ENCODE assay signal across 15 cellular contexts in genomic region chr7:150335101-150335773, GRCh38. TPM values are rescaled to one million over a fixed set of nuclear protein-coding genes. Genes with fewer than 3 reads are reported as not detected.
DNase-seq lines count a peak whose midpoint lies in the region; ATAC-seq and TF ChIP-seq lines count a peak whose summit lies in the region.
"Had no signal": no experiment of that assay in that cellular context is flagged by ENCODE, and none has a peak within 500 bp of the region (broad histone marks: within the 10 kb centered on the region; RNA-seq: fewer than 3 reads in every experiment).

No MANE protein-coding gene starts in this region.

- H3K18ac ChIP-seq in mesenchymal stem cell (ENCODE audit: low read depth in 1 of 2, low read length in 2 of 2): no peak overlapping the region

- peak overlapping the region; percentile 84 for H3K27ac Mint-ChIP-seq in endodermal cell

- H3K9me3 Mint-ChIP-seq in endodermal cell: no peaks in the 10 kb centered on the region

- peak overlapping the region in 1 of 2 experiments; percentile 67 for H2BK12ac ChIP-seq in mesenchymal stem cell (ENCODE audit: low read length in 2 of 2)

- WGBS in endodermal cell (ENCODE audit: insufficient coverage in 1 of 2, insufficient read length in 1 of 2), 2 experiments: 61 to 69% methylated on average over 5 to 7 of the region's 7 CpGs
- 50% methylated on average over 7 of the region's 7 CpGs for WGBS in mesenchymal stem cell

- H3K9ac ChIP-seq in endodermal cell (ENCODE audit: extremely low read depth, low read length, poor library complexity, severe bottlenecking) (no peak overlapping the region), mesenchymal stem cell (ENCODE audit: low read length) (no peak overlapping the region)

- H4K8ac ChIP-seq in mesenchymal stem cell (ENCODE audit: low read length): no peak overlapping the region

- no peak overlapping the region for H3K4me2 ChIP-seq in mesenchymal stem cell (ENCODE audit: low read length, poor library complexity, severe bottlenecking)

- H3K27me3 Mint-ChIP-seq in endodermal cell (ENCODE audit: insufficient read depth): peaks cover 8% of the 10 kb centered on the region

- H3K27ac ChIP-seq in right atrium auricular region: no peak overlapping the region
- H3K27ac ChIP-seq in endodermal cell (ENCODE audit: low read depth, low read length): no peak overlapping the region
- H3K27ac ChIP-seq in mesenchymal stem cell (ENCODE audit: low read length, poor library complexity, severe bottlenecking): no peak overlapping the region
- H3K27ac ChIP-seq in vagina: peak overlapping the region; percentile 90
- H3K27ac ChIP-seq: epithelial cell of prostate, psoas muscle had no signal

- H3K4me3 ChIP-seq in right atrium auricular region (no peak overlapping the region), endodermal cell (ENCODE audit: low read length) (no peak overlapping the region), mesenchymal stem cell (ENCODE audit: insufficient read depth in 1 of 2, low read depth in 1 of 2, low read length in 2 of 2) (no peak overlapping the region), vagina (peak overlapping the region in 1 of 2 donors; percentile 9)
- H3K4me3 ChIP-seq: psoas muscle had no signal

- intact Hi-C loops in left cardiac atrium (cut with DNase I) (no loop called here), vagina (cut with DNase I) (no loop called here)

- TF ChIP-seq CTCF in right atrium auricular region (IDR thresholded peaks at IDR 0.05) (no peak), endodermal cell (conservative IDR thresholded peaks at IDR 0.05) (no peak), vagina (IDR thresholded peaks at IDR 0.05) (no peak)

- peak overlapping the region in 1 of 2 experiments; percentile 44 for H3K4ac ChIP-seq in mesenchymal stem cell (ENCODE audit: low read depth in 1 of 2, low read length in 2 of 2)

- peaks cover 25% of the 10 kb centered on the region for H3K4me1 Mint-ChIP-seq in endodermal cell

- H2AK5ac ChIP-seq in mesenchymal stem cell (ENCODE audit: low read length, severe bottlenecking): no peak overlapping the region

- H4K91ac ChIP-seq in mesenchymal stem cell (ENCODE audit: low read length): no peak overlapping the region

- H3K4me1 ChIP-seq in right atrium auricular region (peaks cover 0 to 27% of the 10 kb centered on the region in 2 donors), endodermal cell (ENCODE audit: control insufficient read depth, insufficient read depth, low read length) (no peaks in the 10 kb centered on the region), mesenchymal stem cell (ENCODE audit: control insufficient read depth, insufficient read depth, low read depth, low read length) (peaks cover 12% of the 10 kb centered on the region), vagina (peaks cover 40% of the 10 kb centered on the region)

- H3K36me3 ChIP-seq in right atrium auricular region: no peaks in the 10 kb centered on the region
- H3K36me3 ChIP-seq in endodermal cell (ENCODE audit: control insufficient read depth, insufficient read depth, low read length): peaks cover 5% of the 10 kb centered on the region
- H3K36me3 ChIP-seq in mesenchymal stem cell (ENCODE audit: control insufficient read depth in 1 of 2, insufficient read depth in 2 of 2, low read depth in 1 of 2, low read length in 2 of 2): no peaks in the 10 kb centered on the region
- H3K36me3 ChIP-seq in vagina: no peaks in the 10 kb centered on the region

- H2BK15ac ChIP-seq in mesenchymal stem cell (ENCODE audit: low read depth, poor library complexity, severe bottlenecking): peak overlapping the region; percentile 1

- H3K23ac ChIP-seq in mesenchymal stem cell (ENCODE audit: low read length in 2 of 2): no peak overlapping the region

- no peaks in the 10 kb centered on the region for H3K27me3 ChIP-seq in right atrium auricular region
- H3K27me3 ChIP-seq in endodermal cell (ENCODE audit: control insufficient read depth, insufficient read depth, low read length, poor library complexity, severe bottlenecking): no peaks in the 10 kb centered on the region
- peaks cover 31 to 39% of the 10 kb centered on the region in 2 experiments for H3K27me3 ChIP-seq in mesenchymal stem cell (ENCODE audit: control insufficient read depth in 1 of 2, insufficient read depth in 1 of 2, low read length in 2 of 2)
- H3K27me3 ChIP-seq in vagina: no peaks in the 10 kb centered on the region

- H3K79me1 ChIP-seq in mesenchymal stem cell (replicated peaks; ENCODE audit: low read length, poor library complexity, severe bottlenecking): no peaks in the 10 kb centered on the region

- no peak overlapping the region for H3K4me3 Mint-ChIP-seq in endodermal cell

- no peak overlapping the region for H2BK5ac ChIP-seq in mesenchymal stem cell (ENCODE audit: low read depth, low read length, poor library complexity, severe bottlenecking)

- no peak overlapping the region for H3K14ac ChIP-seq in mesenchymal stem cell (ENCODE audit: low read length in 2 of 2)

- H2BK120ac ChIP-seq in mesenchymal stem cell (ENCODE audit: low read depth, low read length): no peak overlapping the region

- H2AFZ ChIP-seq in mesenchymal stem cell (ENCODE audit: low read depth, low read length): no peak overlapping the region

- no peak for TF ChIP-seq POLR2A in vagina (IDR thresholded peaks at IDR 0.05)

- peaks cover 12% of the 10 kb centered on the region for H3K36me3 Mint-ChIP-seq in endodermal cell (ENCODE audit: low read depth)

- DNase-seq in left cardiac atrium (no peak), right atrium auricular region (ENCODE audit: low spot score) (no peak), endodermal cell (peak; percentile 75), mesenchymal stem cell (peak; percentile 75), vagina (ENCODE audit: extremely low spot score in 2 of 2) (no peak)
- DNase-seq: ACHN; activated CD4-positive, alpha-beta T cell treated with anti-CD3 and anti-CD28 coated beads, Interleukin-2, amount 50 U/mL, for 4 hours; amygdala; left ventricle myocardium superior; NCI-H69; psoas muscle had no signal

- H3K9me3 ChIP-seq in right atrium auricular region: no peaks in the 10 kb centered on the region
- H3K9me3 ChIP-seq in endodermal cell (ENCODE audit: control insufficient read depth, low read length): no peaks in the 10 kb centered on the region
- H3K9me3 ChIP-seq in mesenchymal stem cell (ENCODE audit: control insufficient read depth, low read length): no peaks in the 10 kb centered on the region
- H3K9me3 ChIP-seq in vagina: no peaks in the 10 kb centered on the region
- H3K9me3 ChIP-seq: psoas muscle had no signal

- peak; percentile 4 to 38 for ATAC-seq in left cardiac atrium
- no peak for ATAC-seq in HG03521 (IDR thresholded peaks at IDR 0.05; ENCODE audit: unreplicated experiment)
- no peak for ATAC-seq in HG03097 (IDR thresholded peaks at IDR 0.05; ENCODE audit: low FRiP score, unreplicated experiment)
- ATAC-seq in GM19351 (IDR thresholded peaks at IDR 0.05; ENCODE audit: unreplicated experiment): no peak
- ATAC-seq: left ventricle myocardium superior, psoas muscle had no signal

RNA-seq across cellular contexts. Expression of gene RARRES2, which starts 6.2 kb away (rescaled TPM):
- total RNA-seq in left cardiac atrium (100 to 1,000 TPM in 1 of 2 donors, 10 to 100 TPM in 1; 86.4 to 178 TPM), right atrium auricular region (100 to 1,000 TPM; 105 to 197 TPM), endodermal cell (10 to 100 TPM; 32.2 to 48.2 TPM), vagina (305 TPM)
- polyA plus RNA-seq in endodermal cell (2013, experiment 1 of 2): 31.3 TPM
- polyA plus RNA-seq in endodermal cell (2013, experiment 2 of 2): 24.1 TPM
- polyA plus RNA-seq in mesenchymal stem cell (2013, experiment 1 of 2): 155 TPM
- 162 TPM for polyA plus RNA-seq in mesenchymal stem cell (2013, experiment 2 of 2)

RNA-seq across cellular contexts. Expression of gene ACTR3C, which starts 11.9 kb away (rescaled TPM):
- total RNA-seq in left cardiac atrium: 1 to 10 TPM; 3.7 to 4.9 TPM
- total RNA-seq in right atrium auricular region: 1 to 10 TPM; 3.2 to 4.1 TPM
- total RNA-seq in endodermal cell: under 1 TPM in 1 of 2 donors, not detected in 1; 0.92 TPM
- 0.46 TPM for polyA plus RNA-seq in endodermal cell (2013, experiment 1 of 2)
- polyA plus RNA-seq in endodermal cell (2013, experiment 2 of 2): 0.25 TPM
- not detected for polyA plus RNA-seq in mesenchymal stem cell (2013, experiment 1 of 2)
- polyA plus RNA-seq in mesenchymal stem cell (2013, experiment 2 of 2): not detected
- total RNA-seq in vagina: 24.1 TPM

RNA-seq across cellular contexts. Expression of gene LRRC61, which starts 12.1 kb away (rescaled TPM):
- total RNA-seq in left cardiac atrium (1 to 10 TPM; 4.3 to 5.7 TPM), right atrium auricular region (1 to 10 TPM; 9.7 to 9.8 TPM), endodermal cell (10 to 100 TPM in 1 of 2 donors, under 1 TPM in 1; 0.77 to 27.0 TPM), vagina (14.0 TPM)
- polyA plus RNA-seq in endodermal cell (2013, experiment 1 of 2): 24.5 TPM
- polyA plus RNA-seq in endodermal cell (2013, experiment 2 of 2): 22.8 TPM
- polyA plus RNA-seq in mesenchymal stem cell (2013, experiment 1 of 2): not detected
- not detected for polyA plus RNA-seq in mesenchymal stem cell (2013, experiment 2 of 2)

RNA-seq across cellular contexts. Expression of gene REPIN1, which starts 33.4 kb away (rescaled TPM):
- total RNA-seq in left cardiac atrium (100 to 1,000 TPM; 100 to 108 TPM), right atrium auricular region (100 to 1,000 TPM in 1 of 2 donors, 10 to 100 TPM in 1; 100.0 to 110 TPM), endodermal cell (10 to 100 TPM; 85.4 to 94.4 TPM), vagina (49.4 TPM)
- 136 TPM for polyA plus RNA-seq in endodermal cell (2013, experiment 1 of 2)
- polyA plus RNA-seq in endodermal cell (2013, experiment 2 of 2): 119 TPM
- polyA plus RNA-seq in mesenchymal stem cell (2013, experiment 1 of 2): 68.4 TPM
- 69.3 TPM for polyA plus RNA-seq in mesenchymal stem cell (2013, experiment 2 of 2)

RNA-seq across cellular contexts. Expression of gene ZNF775, which starts 43.9 kb away (rescaled TPM):
- total RNA-seq in left cardiac atrium (1 to 10 TPM; 3.8 to 4.2 TPM), right atrium auricular region (1 to 10 TPM; 4.1 to 6.2 TPM), endodermal cell (10 to 100 TPM in 1 of 2 donors, 1 to 10 TPM in 1; 10.0 to 11.3 TPM), vagina (4.4 TPM)
- polyA plus RNA-seq in endodermal cell (2013, experiment 1 of 2): 18.8 TPM
- 17.2 TPM for polyA plus RNA-seq in endodermal cell (2013, experiment 2 of 2)
- 5.1 TPM for polyA plus RNA-seq in mesenchymal stem cell (2013, experiment 1 of 2)
- polyA plus RNA-seq in mesenchymal stem cell (2013, experiment 2 of 2): 4.8 TPM

Comparison
In these comparisons a context has a peak if more than half of its experiments do, and no peak if none do; other contexts are left out.
1. ATAC-seq: peak in left cardiac atrium (2 of 2); none in HG03521 (single experiment), HG03097 (single experiment) and GM19351 (single experiment).
2. DNase-seq: peak in endodermal cell (single experiment) and mesenchymal stem cell (single experiment); none in left cardiac atrium (single experiment), right atrium auricular region (single experiment) and vagina (0 of 2).